In genomic region chr12:120680165-120680738, GRCh38 we compare ENCODE assay signal across 26 cellular contexts. TPM values are rescaled to one million over a fixed set of nuclear protein-coding genes. Genes with fewer than 3 reads are reported as not detected.
DNase-seq lines count a peak whose midpoint lies in the region; ATAC-seq and TF ChIP-seq lines count a peak whose summit lies in the region.
"Had no signal": no experiment of that assay in that cellular context is flagged by ENCODE, and none has a peak within 500 bp of the region (broad histone marks: within the 10 kb centered on the region; RNA-seq: fewer than 3 reads in every experiment).

No MANE protein-coding gene starts in this region.

- H3K79me2 ChIP-seq in H9 (ENCODE audit: insufficient read depth, low read length): no peaks in the 10 kb centered on the region

- no peak overlapping the region for H3K4me2 ChIP-seq in H9 (ENCODE audit: insufficient read depth, insufficient read length, low read length)
- no peak overlapping the region for H3K4me2 ChIP-seq in neuronal stem cell (ENCODE audit: insufficient read depth, low read length, poor library complexity, severe bottlenecking)
- H3K4me2 ChIP-seq: A549 had no signal

- TF ChIP-seq CTCF in H9 (conservative IDR thresholded peaks at IDR 0.05) (no peak), VCaP (conservative IDR thresholded peaks at IDR 0.05) (no peak), coronary artery (IDR thresholded peaks at IDR 0.05) (no peak)

- H2BK12ac ChIP-seq in H9 (ENCODE audit: insufficient read length, low read depth, low read length): no peak overlapping the region
- no peak overlapping the region for H2BK12ac ChIP-seq in neuronal stem cell (ENCODE audit: low read length)

- H3T11ph ChIP-seq in H9 (ENCODE audit: low read length): no peak overlapping the region

- H3K18ac ChIP-seq in H9 (ENCODE audit: insufficient read length, low read depth, low read length) (no peak overlapping the region), neuronal stem cell (ENCODE audit: low read length) (peak overlapping the region; percentile 41)

- H3K79me1 ChIP-seq in H9 (ENCODE audit: insufficient read depth, low read depth, low read length, poor library complexity, severe bottlenecking) (no peaks in the 10 kb centered on the region), neuronal stem cell (ENCODE audit: low read depth, low read length) (no peaks in the 10 kb centered on the region)

- no peak overlapping the region for H4K5ac ChIP-seq in H9 (ENCODE audit: insufficient read length, low read depth, low read length)

- no peak overlapping the region for H2BK20ac ChIP-seq in H9 (ENCODE audit: low read depth, low read length, poor library complexity, severe bottlenecking)

- H3K9ac ChIP-seq in H9 (ENCODE audit: extremely low read depth, insufficient read length, low read length) (no peak overlapping the region), neuronal stem cell (ENCODE audit: low read depth, low read length, poor library complexity) (no peak overlapping the region)

- H2AFZ ChIP-seq in H9 (ENCODE audit: low read length): no peak overlapping the region
- H2AFZ ChIP-seq in neuronal stem cell (ENCODE audit: low read length): peak overlapping the region; percentile 77

- H3K27ac Mint-ChIP-seq in activated CD4-positive, alpha-beta T cell treated with anti-CD3 and anti-CD28 coated beads, Interleukin-2, amount 10 ng/mL, durations not matched to agents 24 days and 14 days: peak overlapping the region; percentile 15
- peak overlapping the region in 2 of 3 experiments; percentile 19 to 27; a peak in 2 of 7 replicates for H3K27ac Mint-ChIP-seq in H9

- H3K4me3 ChIP-seq in neuronal stem cell (ENCODE audit: low read length in 2 of 2) (no peak overlapping the region), coronary artery (no peak overlapping the region)
- H3K4me3 ChIP-seq: A549, transverse colon had no signal

- H2AK5ac ChIP-seq in H9 (ENCODE audit: insufficient read length, low read length) (no peak overlapping the region), neuronal stem cell (ENCODE audit: low read depth, low read length) (no peak overlapping the region)

- H4K8ac ChIP-seq in H9 (replicated peaks; ENCODE audit: insufficient read length, low read depth, low read length) (no peak overlapping the region), neuronal stem cell (ENCODE audit: low read depth, low read length) (no peak overlapping the region)

- H2BK15ac ChIP-seq in H9 (ENCODE audit: low read depth, low read length) (no peak overlapping the region), neuronal stem cell (ENCODE audit: low read length) (no peak overlapping the region)

- DNase-seq in activated CD4-positive, alpha-beta T cell treated with anti-CD3 and anti-CD28 coated beads, Interleukin-2, amount 10 ng/mL, durations not matched to agents 24 days and 14 days: no peak
- no peak for DNase-seq in activated CD4-positive, alpha-beta T cell treated with anti-CD3 and anti-CD28 coated beads, Interleukin-2, amount 50 U/mL, for 1 hour
- DNase-seq in H9 (peak; percentile 38), neuronal stem cell (ENCODE audit: low spot score) (no peak), ACHN (no peak), coronary artery (ENCODE audit: low spot score) (no peak)
- DNase-seq: activated CD4-positive, alpha-beta T cell treated with anti-CD3 and anti-CD28 coated beads for 4 hours; activated CD8-positive, alpha-beta memory T cell treated with anti-CD3 and anti-CD28 coated beads, Interleukin-2, amount 50 U/mL, for 48 hours; activated effector memory CD4-positive, alpha-beta T cell treated with Interleukin-2 at 50 U/mL for 16 hours; brain microvascular endothelial cell; Calu3; mammary epithelial cell; NCI-H1417 treated with DMSO at 0.1 percent for 48 hours; NCI-H2107; NCI-H510A treated with DMSO at 0.1 percent for 48 hours; nucleus accumbens; stimulated activated CD4-positive, alpha-beta T cell treated with anti-CD3 and anti-CD28 coated beads, Interleukin-4, amount 100 ng/mL, for 4 hours; transverse colon had no signal

- H3K4me3 Mint-ChIP-seq in activated CD4-positive, alpha-beta T cell treated with anti-CD3 and anti-CD28 coated beads, Interleukin-2, amount 10 ng/mL, durations not matched to agents 24 days and 14 days: no peak overlapping the region
- no peak overlapping the region for H3K4me3 Mint-ChIP-seq in H9

- H3K4me1 Mint-ChIP-seq in activated CD4-positive, alpha-beta T cell treated with anti-CD3 and anti-CD28 coated beads, Interleukin-2, amount 10 ng/mL, durations not matched to agents 24 days and 14 days: peaks cover 30% of the 10 kb centered on the region
- H3K4me1 Mint-ChIP-seq in H9: peaks cover 3 to 4% of the 10 kb centered on the region in 2 experiments; a peak in 3 of 4 replicates

- H3K9me3 Mint-ChIP-seq in activated CD4-positive, alpha-beta T cell treated with anti-CD3 and anti-CD28 coated beads, Interleukin-2, amount 10 ng/mL, durations not matched to agents 24 days and 14 days: no peaks in the 10 kb centered on the region
- H3K9me3 Mint-ChIP-seq in H9: no peaks in the 10 kb centered on the region

- H4K91ac ChIP-seq in H9 (ENCODE audit: insufficient read length, low read depth, low read length) (no peak overlapping the region), neuronal stem cell (ENCODE audit: low read depth, low read length, poor library complexity) (no peak overlapping the region)

- intact Hi-C loops in activated CD4-positive, alpha-beta T cell treated with anti-CD3 and anti-CD28 coated beads, Interleukin-2, amount 10 ng/mL, durations not matched to agents 24 days and 14 days (cut with micrococcal nuclease): no loop called here

- no peak overlapping the region for H3K27ac ChIP-seq in H9 (ENCODE audit: insufficient read length, low read depth, low read length)
- H3K27ac ChIP-seq in VCaP: peak overlapping the region; percentile 12; the same call in 1 of the 2 replicates
- H3K27ac ChIP-seq in neuronal stem cell (replicated peaks; ENCODE audit: low read length): no peak overlapping the region
- H3K27ac ChIP-seq in coronary artery: no peak overlapping the region
- H3K27ac ChIP-seq: A549, brain microvascular endothelial cell, transverse colon had no signal

- H3K23ac ChIP-seq in H9 (ENCODE audit: insufficient read length, low read depth, low read length) (no peak overlapping the region), neuronal stem cell (ENCODE audit: low read depth, low read length, poor library complexity) (no peak overlapping the region)

- H2BK5ac ChIP-seq in H9 (ENCODE audit: insufficient read length, low read length) (no peak overlapping the region), neuronal stem cell (ENCODE audit: low read length) (no peak overlapping the region)

- no peaks in the 10 kb centered on the region for H3K23me2 ChIP-seq in H9 (ENCODE audit: insufficient read length, low read depth, low read length, poor library complexity, severe bottlenecking)

- H3K36me3 ChIP-seq in neuronal stem cell (replicated peaks in 1 of 2; ENCODE audit: control insufficient read depth in 2 of 2, insufficient read depth in 2 of 2, low read length in 2 of 2): no peaks in the 10 kb centered on the region
- H3K36me3 ChIP-seq: brain microvascular endothelial cell, transverse colon had no signal

- H3K36me3 Mint-ChIP-seq in activated CD4-positive, alpha-beta T cell treated with anti-CD3 and anti-CD28 coated beads, Interleukin-2, amount 10 ng/mL, durations not matched to agents 24 days and 14 days (ENCODE audit: low read depth): no peaks in the 10 kb centered on the region
- no peaks in the 10 kb centered on the region; a peak in 1 of 7 replicates for H3K36me3 Mint-ChIP-seq in H9 (ENCODE audit: insufficient read depth in 1 of 3, low read depth in 3 of 3)

- H3K56ac ChIP-seq in H9 (ENCODE audit: insufficient read length, low read depth, low read length): no peak overlapping the region

- ATAC-seq in GM19328 (IDR thresholded peaks at IDR 0.05; ENCODE audit: unreplicated experiment): no peak
- ATAC-seq: A549 had no signal

- no peaks in the 10 kb centered on the region for H3K4me1 ChIP-seq in H9 (ENCODE audit: insufficient read depth, low read length)
- peaks cover 0 to 2% of the 10 kb centered on the region in 2 donors for H3K4me1 ChIP-seq in neuronal stem cell (ENCODE audit: control insufficient read depth in 2 of 2, insufficient read depth in 1 of 2, low read depth in 1 of 2, low read length in 2 of 2)

- H2BK120ac ChIP-seq in H9 (ENCODE audit: low read depth, low read length, poor library complexity, severe bottlenecking) (no peak overlapping the region), neuronal stem cell (ENCODE audit: low read depth, low read length) (no peak overlapping the region)

- H3K27me3 Mint-ChIP-seq in activated CD4-positive, alpha-beta T cell treated with anti-CD3 and anti-CD28 coated beads, Interleukin-2, amount 10 ng/mL, durations not matched to agents 24 days and 14 days: peaks cover 1% of the 10 kb centered on the region
- H3K27me3 Mint-ChIP-seq in H9 (ENCODE audit: low read depth): no peaks in the 10 kb centered on the region; the same call in 1 of the 2 replicates

- H3K27me3 ChIP-seq in H9 (ENCODE audit: insufficient read depth, low read length) (no peaks in the 10 kb centered on the region), neuronal stem cell (ENCODE audit: control insufficient read depth in 3 of 3, insufficient read depth in 3 of 3, low read depth in 1 of 3, low read length in 3 of 3) (no peaks in the 10 kb centered on the region)
- H3K27me3 ChIP-seq: brain microvascular endothelial cell, transverse colon had no signal

- H3K4ac ChIP-seq in H9 (ENCODE audit: low read depth, low read length): no peak overlapping the region
- H3K4ac ChIP-seq in neuronal stem cell (ENCODE audit: low read length): no peak overlapping the region

- H3K9me3 ChIP-seq in H9 (ENCODE audit: control insufficient read depth, low read depth, low read length) (no peaks in the 10 kb centered on the region), neuronal stem cell (replicated peaks in 1 of 2; ENCODE audit: control insufficient read depth in 2 of 2, insufficient read depth in 1 of 2, low read depth in 1 of 2, low read length in 2 of 2) (no peaks in the 10 kb centered on the region)
- H3K9me3 ChIP-seq: A549, transverse colon had no signal

- in situ Hi-C loops in ACHN (cut with HindIII; ENCODE audit: low pct_ligation_motif_present, low pct_unique_long_range_greater_than_20kb, low sequenced_read_pairs): no loop called here

- H4K20me1 ChIP-seq in H9 (ENCODE audit: control insufficient read depth, insufficient read depth, insufficient read length): no peaks in the 10 kb centered on the region

- WGBS in H9 (ENCODE audit: extremely low coverage, insufficient read length, low lambda C conversion rate): no CpG with 5 or more reads among the region's 5 CpGs
- no CpG with 5 or more reads among the region's 5 CpGs for WGBS in neuronal stem cell (ENCODE audit: extremely low coverage in 2 of 2, insufficient read length in 2 of 2, insufficient replicate concordance in 1 of 2), 2 donors

- H3K14ac ChIP-seq in H9 (ENCODE audit: insufficient read depth, low read length): no peak overlapping the region
- no peak overlapping the region for H3K14ac ChIP-seq in neuronal stem cell (ENCODE audit: low read length)

RNA-seq across cellular contexts. Expression of gene MLEC, which starts 6.7 kb away (rescaled TPM):
- total RNA-seq in activated CD4-positive, alpha-beta T cell treated with anti-CD3 and anti-CD28 coated beads, Interleukin-2, amount 10 ng/mL, durations not matched to agents 24 days and 14 days: 131 and 149 TPM in 2 replicates
- 181 TPM in 2 replicates for total RNA-seq in H9 (2021)
- polyA plus RNA-seq in neuronal stem cell (2013, experiment 1 of 2): 57.0 TPM
- 60.7 TPM for polyA plus RNA-seq in neuronal stem cell (2013, experiment 2 of 2)

RNA-seq across cellular contexts. Expression of gene UNC119B, which starts 30.0 kb away (rescaled TPM):
- 25.5 and 26.2 TPM in 2 replicates for total RNA-seq in activated CD4-positive, alpha-beta T cell treated with anti-CD3 and anti-CD28 coated beads, Interleukin-2, amount 10 ng/mL, durations not matched to agents 24 days and 14 days
- total RNA-seq in H9 (2021): 51.5 and 53.5 TPM in 2 replicates
- polyA plus RNA-seq in neuronal stem cell (2013, experiment 1 of 2): 41.3 TPM
- 43.0 TPM for polyA plus RNA-seq in neuronal stem cell (2013, experiment 2 of 2)

RNA-seq across cellular contexts. Expression of gene CABP1, which starts 39.8 kb away (rescaled TPM):
- 0.16 and 0.17 TPM in 2 replicates for total RNA-seq in activated CD4-positive, alpha-beta T cell treated with anti-CD3 and anti-CD28 coated beads, Interleukin-2, amount 10 ng/mL, durations not matched to agents 24 days and 14 days
- 3.0 and 3.1 TPM in 2 replicates for total RNA-seq in H9 (2021)
- polyA plus RNA-seq in neuronal stem cell (2013, experiment 1 of 2): 1.2 TPM
- 1.2 TPM for polyA plus RNA-seq in neuronal stem cell (2013, experiment 2 of 2)
- total RNA-seq: fibroblast of lung, kidney epithelial cell, myocyte, renal cortical epithelial cell had no signal
- polyA plus RNA-seq: BJ had no signal

RNA-seq across cellular contexts. Expression of gene ACADS, which starts 45.4 kb away (rescaled TPM):
- total RNA-seq in activated CD4-positive, alpha-beta T cell treated with anti-CD3 and anti-CD28 coated beads, Interleukin-2, amount 10 ng/mL, durations not matched to agents 24 days and 14 days: 11.7 and 12.8 TPM in 2 replicates
- total RNA-seq in H9 (2021): 8.3 and 9.5 TPM in 2 replicates
- 2.0 TPM for polyA plus RNA-seq in neuronal stem cell (2013, experiment 1 of 2)
- polyA plus RNA-seq in neuronal stem cell (2013, experiment 2 of 2): 2.2 TPM
